1 cellular context compared by ENCODE assay signal in the genomic region with DNA sequence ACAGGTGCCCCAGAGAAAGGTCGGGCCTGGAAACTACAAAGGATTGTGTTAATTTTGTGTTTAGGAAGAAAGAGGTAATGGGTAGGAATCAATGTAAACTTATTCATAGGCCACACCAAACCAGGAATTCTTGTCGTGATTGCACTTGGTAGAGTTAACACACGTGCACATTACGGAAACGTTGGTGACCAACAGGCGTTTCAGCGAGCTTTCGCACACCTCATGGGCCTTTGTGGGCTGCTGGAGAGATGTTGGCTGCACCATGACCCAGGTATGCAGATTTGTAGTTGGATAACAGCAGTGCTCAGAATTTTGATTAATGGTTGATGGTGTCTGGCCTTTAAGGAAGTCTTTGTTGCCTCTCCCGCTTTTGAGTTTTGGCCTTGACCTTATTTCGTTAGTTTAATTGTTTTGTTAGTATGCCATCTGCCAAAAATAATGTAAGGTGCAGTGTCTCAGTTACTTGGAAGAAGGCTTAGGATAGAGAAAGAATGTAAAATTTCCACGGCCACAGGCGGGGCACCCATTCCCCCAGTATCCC.
TF ChIP-seq lines count a peak whose summit lies in the region.

No MANE protein-coding gene starts in this region.

TF ChIP-seq in H1, 55 proteins besides CTCF, POLR2A, EP300 and RAD21 (continued from another document):
- TF ChIP-seq SUZ12 (IDR thresholded peaks at IDR 0.05; ENCODE audit: low read length) (no peak), CBX8 (IDR thresholded peaks at IDR 0.05; ENCODE audit: borderline replicate concordance, low read depth, low read length) (no peak), TEAD4 (IDR thresholded peaks at IDR 0.05; ENCODE audit: low read depth, low read length) (no peak), EGR1 (IDR thresholded peaks at IDR 0.05; ENCODE audit: borderline replicate concordance, low read depth, low read length) (no peak), KDM5A (IDR thresholded peaks at IDR 0.05; ENCODE audit: low read length) (no peak), BRCA1 (IDR thresholded peaks at IDR 0.05; ENCODE audit: low read depth, low read length) (no peak)
